20 cellular contexts compared by ENCODE assay signal in genomic region chr7:136693166-136694119, GRCh38.
DNase-seq lines count a peak whose midpoint lies in the region; ATAC-seq and TF ChIP-seq lines count a peak whose summit lies in the region.
"Had no signal": no experiment of that assay in that cellular context is flagged by ENCODE, and none has a peak within 500 bp of the region (broad histone marks: within the 10 kb centered on the region; RNA-seq: fewer than 3 reads in every experiment).

No MANE protein-coding gene starts in this region.

- no peaks in the 10 kb centered on the region for H3K36me3 ChIP-seq in SK-N-SH (replicated peaks in 1 of 2; ENCODE audit: control insufficient read depth in 1 of 2, insufficient read depth in 2 of 2, low read length in 1 of 2)
- no peaks in the 10 kb centered on the region for H3K36me3 ChIP-seq in spleen
- H3K36me3 ChIP-seq: MG63 had no signal

- ATAC-seq in GM18511 (IDR thresholded peaks at IDR 0.05; ENCODE audit: unreplicated experiment) (peak; percentile 90), GM19395 (IDR thresholded peaks at IDR 0.05; ENCODE audit: unreplicated experiment) (peak; percentile 49), HG03439 (IDR thresholded peaks at IDR 0.05; ENCODE audit: unreplicated experiment) (peak; percentile 63), sciatic nerve (no peak)
- ATAC-seq: GM23338, HCT116, Right ventricle myocardium inferior had no signal

- H3K9me2 ChIP-seq in SK-N-SH, result no peaks in the 10 kb centered on the region

- H3K4me3 ChIP-seq in SK-N-SH (ENCODE audit: low read depth in 2 of 2, low read length in 1 of 2) (no peak overlapping the region), spleen (no peak overlapping the region)
- H3K4me3 ChIP-seq: GM23338, MG63 had no signal

- 3% methylated on average over 4 of the region's 4 CpGs for WGBS in SK-N-SH (ENCODE audit: low lambda C conversion rate)
- WGBS in spleen, 5 donors, result 55 to 72% (median 63%) methylated on average over 4 of the region's 4 CpGs

- peak; percentile 29; the same call in 1 of the 2 replicates for TF ChIP-seq RAD21 in SK-N-SH (IDR thresholded peaks at IDR 0.05; ENCODE audit: low read length)

- TF ChIP-seq CTCF in SK-N-SH (IDR thresholded peaks at IDR 0.05) (no peak), spleen (IDR thresholded peaks at IDR 0.05 in 8 of 11, conservative IDR thresholded peaks at IDR 0.05 in 3 of 11) (no peak)

- H3K9me3 ChIP-seq in SK-N-SH (no peaks in the 10 kb centered on the region; the same call in 1 of the 2 replicates), spleen (peaks cover 0 to 7% (median 0%) of the 10 kb centered on the region in 8 donors)
- H3K9me3 ChIP-seq: Caco-2, MG63 had no signal

- H3K4me2 ChIP-seq in SK-N-SH, result no peak overlapping the region
- H3K4me2 ChIP-seq: GM23338 had no signal

- POLR2A ChIA-PET in SK-N-SH (lab: Yijun Ruan, JAX), result interaction anchor here (0.7 kb wide), 1 partner anchor 283 kb away, joined by 3 read pairs; no protein-coding TSS in a partner anchor

- no peaks in the 10 kb centered on the region for H3F3A ChIP-seq in SK-N-SH (replicated peaks; ENCODE audit: insufficient read depth)

- no peaks in the 10 kb centered on the region for H3K27me3 ChIP-seq in SK-N-SH (ENCODE audit: insufficient read depth)
- H3K27me3 ChIP-seq in spleen (replicated peaks in 1 of 7), result no peaks in the 10 kb centered on the region
- H3K27me3 ChIP-seq: MG63 had no signal

- peak overlapping the region in 1 of 2 experiments; percentile 62; a peak in 2 of 4 replicates for H3K27ac ChIP-seq in SK-N-SH (ENCODE audit: low read depth in 2 of 2, low read length in 1 of 2)
- H3K27ac ChIP-seq in spleen, result no peak overlapping the region

- DNase-seq in SK-N-SH (peak; percentile 49), spleen (no peak), cerebellum (ENCODE audit: low spot score) (no peak), sciatic nerve (ENCODE audit: low spot score) (no peak), SHP77 (lab: John Stamatoyannopoulos, UW) (no peak)
- DNase-seq: Caco-2; CD4-positive, alpha-beta T cell; Kasumi-1; MG63; NCI-H1048; NCI-H1436 treated with DMSO at 0.1 percent for 48 hours; NCI-H2029 treated with DMSO at 0.1 percent for 48 hours; NCI-H446 treated with DMSO at 0.1 percent for 48 hours; NCI-H69 had no signal

- TF ChIP-seq POLR2A in spleen (IDR thresholded peaks at IDR 0.05), result no peak

- intact Hi-C loops in spleen (cut with DNase I; ENCODE audit: low total_unique reads) (no loop called here), sciatic nerve (cut with DNase I) (no loop called here)

- no peak overlapping the region for H3K9ac ChIP-seq in SK-N-SH

- H4K20me1 ChIP-seq in SK-N-SH (ENCODE audit: insufficient read depth), result no peaks in the 10 kb centered on the region

- H3K4me1 ChIP-seq in SK-N-SH (ENCODE audit: control insufficient read depth in 1 of 2, insufficient read depth in 2 of 2, low read depth in 1 of 2, low read length in 1 of 2), result peaks cover 0 to 32% of the 10 kb centered on the region in 2 experiments; a peak in 2 of 4 replicates
- no peaks in the 10 kb centered on the region for H3K4me1 ChIP-seq in spleen
- H3K4me1 ChIP-seq: Caco-2 had no signal

- no peaks in the 10 kb centered on the region for H3K79me2 ChIP-seq in SK-N-SH (ENCODE audit: insufficient read depth)

- H2AFZ ChIP-seq in SK-N-SH (ENCODE audit: low read depth), result no peak overlapping the region
- H2AFZ ChIP-seq: GM23338 had no signal

- CTCF ChIA-PET in SK-N-SH (lab: Yijun Ruan, JAX), result interaction anchor here (1.4 to 1.5 kb wide), 3 partner anchors 14 to 36 kb away, joined by 3 to 4 read pairs (median 4); no protein-coding TSS in a partner anchor

- TF ChIP-seq EP300 in SK-N-SH (IDR thresholded peaks at IDR 0.05; ENCODE audit: borderline replicate concordance in 1 of 2, low read depth in 1 of 2, low read length in 1 of 2), result peak in 1 of 2 experiments; percentile 89; a peak in 2 of 4 replicates

TF ChIP-seq in SK-N-SH, 30 proteins besides CTCF, POLR2A, EP300 and RAD21:
- TF ChIP-seq TAF1 (IDR thresholded peaks at IDR 0.05; ENCODE audit: borderline replicate concordance, low read depth, low read length), result no peak
- peak; percentile 66 for TF ChIP-seq FOXJ3 (CRISPR knock-in tag; IDR thresholded peaks at IDR 0.05)
- TF ChIP-seq NRF1 (IDR thresholded peaks at IDR 0.05; ENCODE audit: low read depth, low read length), result no peak
- TF ChIP-seq USF1 (IDR thresholded peaks at IDR 0.05; ENCODE audit: borderline replicate concordance, low read depth), result no peak
- no peak for TF ChIP-seq FOSL2 (IDR thresholded peaks at IDR 0.05; ENCODE audit: borderline replicate concordance, low read depth)
- TF ChIP-seq REST (IDR thresholded peaks at IDR 0.05; ENCODE audit: low read depth, low read length), result no peak
- no peak for TF ChIP-seq EZH2phosphoT487 (IDR thresholded peaks at IDR 0.05; ENCODE audit: borderline replicate concordance, low read depth)
- peak; percentile 14; the same call in 1 of the 2 replicates for TF ChIP-seq TCF12 (IDR thresholded peaks at IDR 0.05)
- no peak for TF ChIP-seq POLR2AphosphoS5 (IDR thresholded peaks at IDR 0.05; ENCODE audit: low read depth, low read length)
- TF ChIP-seq ZBTB33 (IDR thresholded peaks at IDR 0.05; ENCODE audit: borderline replicate concordance, low read depth), result no peak
- TF ChIP-seq RCOR1 (IDR thresholded peaks at IDR 0.05; ENCODE audit: low read length), result peak; percentile 59
- no peak for TF ChIP-seq SMC3 (IDR thresholded peaks at IDR 0.05; ENCODE audit: low read depth, low read length)
- no peak for TF ChIP-seq NFIC (IDR thresholded peaks at IDR 0.05; ENCODE audit: borderline replicate concordance)
- no peak for TF ChIP-seq MXI1 (IDR thresholded peaks at IDR 0.05; ENCODE audit: low read depth, low read length)
- no peak for TF ChIP-seq MAX (IDR thresholded peaks at IDR 0.05; ENCODE audit: low read depth)
- TF ChIP-seq GATA2 (CRISPR knock-in tag; IDR thresholded peaks at IDR 0.05), result peak; percentile 89
- TF ChIP-seq SIN3A (IDR thresholded peaks at IDR 0.05; ENCODE audit: borderline replicate concordance, low read depth, low read length), result no peak
